1 cellular context compared by ENCODE assay signal in the genomic region with DNA sequence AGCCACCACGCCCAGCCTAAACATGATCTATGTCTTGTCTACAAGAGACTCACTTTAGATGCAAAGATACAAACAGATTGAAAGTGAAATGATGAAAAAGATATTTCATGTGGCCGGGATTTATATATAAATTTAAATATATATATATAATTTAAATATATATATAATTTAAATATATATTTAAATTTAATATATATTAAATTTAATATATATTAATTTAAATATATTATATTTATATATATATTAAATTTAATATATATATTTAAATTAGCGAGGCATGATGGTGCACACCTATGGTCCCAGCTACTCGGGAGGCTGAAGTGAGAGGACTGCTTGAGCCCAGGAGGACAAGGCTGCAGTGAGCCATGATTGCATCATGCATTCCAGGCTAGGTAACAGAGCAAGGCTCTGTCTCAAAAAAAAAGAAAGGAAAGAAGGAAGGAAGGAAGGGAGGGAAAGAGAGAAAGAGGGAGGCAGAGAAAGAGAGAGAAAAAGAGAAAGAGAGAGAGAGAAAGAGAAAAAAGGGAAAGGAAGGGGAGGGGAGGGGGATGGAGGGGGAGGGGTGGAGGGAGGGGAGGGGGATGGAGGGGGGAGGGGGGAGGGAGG.
TF ChIP-seq lines count a peak whose summit lies in the region.

No MANE protein-coding gene starts in this region.

TF ChIP-seq in HepG2, 621 proteins besides CTCF, POLR2A, EP300 and RAD21 (continued from another document):
- no peak for TF ChIP-seq ZNF142 (CRISPR knock-in tag; IDR thresholded peaks at IDR 0.05)
- TF ChIP-seq ZFX (CRISPR knock-in tag; IDR thresholded peaks at IDR 0.05; ENCODE audit: low read depth) = no peak
- TF ChIP-seq IRF2 (CRISPR knock-in tag; IDR thresholded peaks at IDR 0.05) = no peak
- peak; percentile 42; the same call in 1 of the 2 replicates for TF ChIP-seq CEBPG (CRISPR knock-in tag; IDR thresholded peaks at IDR 0.05)
- peak; percentile 34; the same call in 1 of the 2 replicates for TF ChIP-seq CEBPB (IDR thresholded peaks at IDR 0.05; ENCODE audit: borderline replicate concordance, low read depth, low read length)
- TF ChIP-seq ELF1 (CRISPR knock-in tag; IDR thresholded peaks at IDR 0.05) = no peak
